Comparison of ENCODE assay signal across 10 cellular contexts in the genomic region with DNA sequence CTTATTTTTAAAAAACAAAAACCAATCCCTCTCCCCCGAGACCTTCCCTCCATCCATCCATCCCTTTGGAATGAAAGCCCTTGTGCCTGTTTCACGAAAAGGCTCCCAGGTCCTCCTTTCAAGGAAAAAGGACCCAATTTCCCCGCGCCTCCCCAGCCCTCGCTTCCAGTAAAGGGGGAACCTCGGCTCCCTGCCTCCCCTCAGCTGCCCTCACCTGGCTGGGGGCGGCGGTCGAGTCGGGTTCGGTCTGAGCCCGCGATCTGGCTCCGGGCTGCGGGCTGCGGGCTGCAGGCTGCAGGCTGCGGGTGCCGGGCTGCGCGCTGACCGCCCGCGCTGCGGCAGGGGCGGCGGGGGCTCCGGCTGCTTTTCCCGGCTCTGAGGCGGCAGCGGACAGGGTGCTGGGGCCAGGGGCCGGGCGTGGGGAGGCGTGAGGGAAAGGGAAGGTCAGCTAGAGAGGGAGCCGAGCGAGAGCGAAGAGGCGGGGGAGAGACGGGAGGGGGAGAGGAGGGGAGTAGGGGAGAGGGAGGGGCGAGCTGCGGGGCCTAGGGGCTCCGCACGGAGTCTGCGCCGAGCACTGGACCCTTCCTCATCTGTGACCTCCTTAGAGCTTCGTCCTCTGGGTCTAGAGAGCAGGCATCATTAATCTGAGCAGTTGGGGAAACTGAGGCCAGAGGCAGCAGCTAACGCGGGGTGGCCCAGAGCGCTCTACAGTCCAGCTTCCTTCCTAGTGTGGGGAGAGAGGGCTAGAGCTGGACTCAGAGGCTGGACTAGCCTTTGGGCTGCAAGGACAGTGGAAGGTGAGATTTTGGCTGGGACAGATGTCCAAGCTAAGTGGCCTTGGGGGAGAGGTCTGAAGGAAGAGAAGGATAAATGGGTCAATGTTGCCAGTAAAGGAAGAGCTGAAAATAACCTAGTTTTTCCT. TPM values are rescaled to one million over a fixed set of nuclear protein-coding genes. Genes with fewer than 3 reads are reported as not detected.
DNase-seq lines count a peak whose midpoint lies in the region; ATAC-seq and TF ChIP-seq lines count a peak whose summit lies in the region.
"Had no signal": no experiment of that assay in that cellular context is flagged by ENCODE, and none has a peak within 500 bp of the region (broad histone marks: within the 10 kb centered on the region; RNA-seq: fewer than 3 reads in every experiment).

Gene C1QTNF4 (minus strand): TSS at position 478 of the 922 bp plus-strand sequence. CDS start 3,601 bp downstream, outside the sequence.

- H3K4me1 Mint-ChIP-seq in activated naive CD8-positive, alpha-beta T cell treated with anti-CD3 and anti-CD28 coated beads, Interleukin-2, amount 10 ng/mL, durations not matched to agents 7 days and 5 days = peaks cover 13% of the 10 kb centered on the region
- H3K4me1 Mint-ChIP-seq in T-cell = peaks cover 0 to 10% (median 5%) of the 10 kb centered on the region in 3 donors

- H3K4me3 ChIP-seq in iPS DF 6.9 (ENCODE audit: low read length) (peak within 1 kb of the TSS; percentile 71; the same call in 1 of the 2 replicates), gastrocnemius medialis (peak within 1 kb of the TSS in 3 of 4 donors; percentile 5 to 36 (median 32)), transverse colon (peak within 1 kb of the TSS in 2 of 4 donors; percentile 10 to 32)

- in situ Hi-C loops in gastrocnemius medialis (cut with MboI; ENCODE audit: low sequenced_read_pairs in 4 of 4) (no loop called here), transverse colon (cut with MboI; ENCODE audit: low pct_ligation_motif_present in 1 of 4, low pct_unique_long_range_greater_than_20kb in 1 of 4, low sequenced_read_pairs in 3 of 4) (no loop called here)

- CTCF ChIA-PET in HEK293T (lab: Yijun Ruan, JAX) = interaction anchor here (0.5 to 0.6 kb wide), 2 partner anchors 19 to 404 kb away, joined by 3 to 4 read pairs; no protein-coding TSS in a partner anchor
- CTCF ChIA-PET in T-cell (lab: Charles Lee) = no interaction called here

- H3K27ac Mint-ChIP-seq in activated naive CD8-positive, alpha-beta T cell treated with anti-CD3 and anti-CD28 coated beads, Interleukin-2, amount 10 ng/mL, durations not matched to agents 7 days and 5 days = no peak within 1 kb of the TSS
- no peak within 1 kb of the TSS for H3K27ac Mint-ChIP-seq in T-cell

- no peak for ATAC-seq in activated naive CD8-positive, alpha-beta T cell treated with anti-CD3 and anti-CD28 coated beads, Interleukin-2, amount 10 ng/mL, durations not matched to agents 7 days and 5 days (ENCODE audit: low read depth)
- ATAC-seq in gastrocnemius medialis (peak in 1 of 2 donors; percentile 22), GM18502 (IDR thresholded peaks at IDR 0.05; ENCODE audit: poor library complexity, unreplicated experiment) (no peak), T-cell (replicated peaks in 1 of 4) (no peak)

- intact Hi-C loops in gastrocnemius medialis (cut with DNase I; ENCODE audit: low total_unique reads) = no loop called here
- intact Hi-C loops in transverse colon (cut with DNase I; ENCODE audit: low total_unique reads) = no loop called here

- no peak for TF ChIP-seq EP300 in transverse colon (IDR thresholded peaks at IDR 0.05; ENCODE audit: low read depth)

- H3K36me3 ChIP-seq in iPS DF 6.9 (ENCODE audit: control insufficient read depth, insufficient read depth, low read length) = no peaks in the 10 kb centered on the region
- no peaks in the 10 kb centered on the region for H3K36me3 ChIP-seq in gastrocnemius medialis
- H3K36me3 ChIP-seq in transverse colon = no peaks in the 10 kb centered on the region

- peaks cover 25% of the 10 kb centered on the region; the same call in 1 of the 2 replicates for H3K27me3 ChIP-seq in iPS DF 6.9 (ENCODE audit: control insufficient read depth, insufficient read depth, low read length)
- peaks cover 29 to 53% (median 47%) of the 10 kb centered on the region in 3 donors for H3K27me3 ChIP-seq in gastrocnemius medialis
- H3K27me3 ChIP-seq in transverse colon = peaks cover 60% of the 10 kb centered on the region

- no peaks in the 10 kb centered on the region for H3K36me3 Mint-ChIP-seq in activated naive CD8-positive, alpha-beta T cell treated with anti-CD3 and anti-CD28 coated beads, Interleukin-2, amount 10 ng/mL, durations not matched to agents 7 days and 5 days
- H3K36me3 Mint-ChIP-seq in T-cell = no peaks in the 10 kb centered on the region

- H3K9me3 Mint-ChIP-seq in activated naive CD8-positive, alpha-beta T cell treated with anti-CD3 and anti-CD28 coated beads, Interleukin-2, amount 10 ng/mL, durations not matched to agents 7 days and 5 days = no peaks in the 10 kb centered on the region
- H3K9me3 Mint-ChIP-seq in T-cell = no peaks in the 10 kb centered on the region

- H3K4me3 Mint-ChIP-seq in activated naive CD8-positive, alpha-beta T cell treated with anti-CD3 and anti-CD28 coated beads, Interleukin-2, amount 10 ng/mL, durations not matched to agents 7 days and 5 days = peak within 1 kb of the TSS; percentile 37
- H3K4me3 Mint-ChIP-seq in T-cell = peak within 1 kb of the TSS in 1 of 3 donors; percentile 35

- H3K9me3 ChIP-seq in iPS DF 6.9 (ENCODE audit: control insufficient read depth, insufficient read depth, low read length) (no peaks in the 10 kb centered on the region), gastrocnemius medialis (no peaks in the 10 kb centered on the region), transverse colon (no peaks in the 10 kb centered on the region)

- TF ChIP-seq CTCF in gastrocnemius medialis (IDR thresholded peaks at IDR 0.05 in 4 of 5, conservative IDR thresholded peaks at IDR 0.05 in 1 of 5) = no peak
- no peak for TF ChIP-seq CTCF in transverse colon (IDR thresholded peaks at IDR 0.05)

- DNase-seq in HEK293T (ENCODE audit: extremely low spot score) = peak; percentile 31
- peak; percentile 32 for DNase-seq in activated naive CD8-positive, alpha-beta T cell treated with anti-CD3 and anti-CD28 coated beads, Interleukin-2, amount 10 ng/mL, durations not matched to agents 7 days and 5 days
- DNase-seq in iPS DF 6.9 (ENCODE audit: low read depth, low spot score) = no peak
- no peak for DNase-seq in gastrocnemius medialis
- DNase-seq in cerebellar nuclear complex (lab: John Stamatoyannopoulos, UW) = no peak
- no peak for DNase-seq in transverse colon
- DNase-seq in T-cell = no peak
- DNase-seq: stimulated activated CD4-positive, alpha-beta T cell treated with anti-CD3 and anti-CD28 coated beads, Interleukin-2, amount 100 ng/mL, for 24 hours had no signal

- TF ChIP-seq POLR2A in gastrocnemius medialis (IDR thresholded peaks at IDR 0.05) (no peak), transverse colon (IDR thresholded peaks at IDR 0.05) (no peak)

- POLR2A ChIA-PET in HEK293T (lab: Yijun Ruan, JAX) (interaction anchor here (1.3 kb wide), 1 partner anchor 29 kb away, joined by 4 read pairs; the partner anchor contains the start of gene PTPMT1), T-cell (lab: Charles Lee) (no interaction called here)
- POLR2A ChIA-PET in activated naive CD8-positive, alpha-beta T cell treated with anti-CD3 and anti-CD28 coated beads, Interleukin-2, amount 10 ng/mL, durations not matched to agents 7 days and 5 days (lab: Charles Lee) = interaction anchor here (0.7 kb wide), 1 partner anchor 9 kb away, joined by 5 read pairs; no protein-coding TSS in a partner anchor

- H3K27me3 Mint-ChIP-seq in activated naive CD8-positive, alpha-beta T cell treated with anti-CD3 and anti-CD28 coated beads, Interleukin-2, amount 10 ng/mL, durations not matched to agents 7 days and 5 days = peaks cover 44% of the 10 kb centered on the region
- H3K27me3 Mint-ChIP-seq in T-cell = peaks cover 23 to 36% of the 10 kb centered on the region in 2 donors

- H3K4me1 ChIP-seq in iPS DF 6.9 (ENCODE audit: control insufficient read depth, insufficient read depth, low read length) (peaks cover 3% of the 10 kb centered on the region; the same call in 1 of the 2 replicates), gastrocnemius medialis (peaks cover 4 to 9% of the 10 kb centered on the region in 2 donors), transverse colon (peaks cover 0 to 19% (median 8%) of the 10 kb centered on the region in 4 donors)

- WGBS in iPS DF 6.9 (ENCODE audit: insufficient coverage, insufficient read length) = 100% methylated on average over 1 of the region's 48 CpGs
- WGBS in transverse colon (ENCODE audit: low coverage in 1 of 2), 2 donors = 0 to 12% methylated on average over 2 to 39 of the region's 48 CpGs

- H3K27ac ChIP-seq in iPS DF 6.9 (ENCODE audit: low read length) (no peak within 1 kb of the TSS), gastrocnemius medialis (no peak within 1 kb of the TSS), transverse colon (no peak within 1 kb of the TSS)

TF ChIP-seq in HEK293T, 16 proteins besides CTCF, POLR2A, EP300 and RAD21:
- TF ChIP-seq ELF4 (IDR thresholded peaks at IDR 0.05) = no peak
- no peak for TF ChIP-seq ARNT (IDR thresholded peaks at IDR 0.05)
- TF ChIP-seq FOXK2 (IDR thresholded peaks at IDR 0.05) = no peak
- no peak for TF ChIP-seq FOXA1 (IDR thresholded peaks at IDR 0.05)
- TF ChIP-seq ZNF384 (IDR thresholded peaks at IDR 0.05) = no peak
- no peak for TF ChIP-seq HDGF (IDR thresholded peaks at IDR 0.05; ENCODE audit: borderline replicate concordance)
- TF ChIP-seq FOXM1 (IDR thresholded peaks at IDR 0.05; ENCODE audit: borderline replicate concordance) = no peak
- TF ChIP-seq CTBP1 (IDR thresholded peaks at IDR 0.05; ENCODE audit: borderline replicate concordance) = no peak
- no peak for TF ChIP-seq L3MBTL2 (conservative IDR thresholded peaks at IDR 0.05)
- no peak for TF ChIP-seq LEF1 (IDR thresholded peaks at IDR 0.05; ENCODE audit: borderline replicate concordance)
- TF ChIP-seq SUZ12 (IDR thresholded peaks at IDR 0.05) = no peak
- no peak for TF ChIP-seq TARDBP (IDR thresholded peaks at IDR 0.05)

RNA-seq across cellular contexts. Expression of gene C1QTNF4, which starts in this region (rescaled TPM):
- total RNA-seq in activated naive CD8-positive, alpha-beta T cell treated with anti-CD3 and anti-CD28 coated beads, Interleukin-2, amount 10 ng/mL, durations not matched to agents 7 days and 5 days = under 1 TPM; 0.43 to 0.47 TPM
- total RNA-seq in gastrocnemius medialis = under 1 TPM in 3 of 4 donors, not detected in 1; 0.62 to 0.71 (median 0.71) TPM
- total RNA-seq in transverse colon = 1 to 10 TPM in 3 of 4 donors, under 1 TPM in 1; 0.68 to 7.8 (median 1.8) TPM
- 1 to 10 TPM in 3 of 5 donors, under 1 TPM in 2; 0.53 to 2.0 (median 1.5) TPM for total RNA-seq in T-cell
- total RNA-seq: SK-MEL-5 had no signal

Comparison
In these comparisons a context has a peak if more than half of its experiments do, and no peak if none do; other contexts are left out.
1. Peak in DNase-seq in activated naive CD8-positive, alpha-beta T cell treated with anti-CD3 and anti-CD28 coated beads, Interleukin-2, amount 10 ng/mL, durations not matched to agents 7 days and 5 days; RNA of the gene not detected or under 1 TPM.
2. POLR2A ChIA-PET loops: an anchor here in HEK293T (1.3 kb wide) and activated naive CD8-positive, alpha-beta T cell treated with anti-CD3 and anti-CD28 coated beads, Interleukin-2, amount 10 ng/mL, durations not matched to agents 7 days and 5 days (0.7 kb wide); none called in T-cell.